Comparison of ENCODE assay signal across 1 cellular context in genomic region chr5:85108471-85108870, GRCh38.
TF ChIP-seq lines count a peak whose summit lies in the region.

No MANE protein-coding gene starts in this region.

TF ChIP-seq in GM23338, 12 proteins besides CTCF, POLR2A, EP300 and RAD21 (continued from another document):
- TF ChIP-seq ZNF462 (CRISPR knock-in tag; IDR thresholded peaks at IDR 0.05), result no peak
- TF ChIP-seq NANOG (IDR thresholded peaks at IDR 0.05; ENCODE audit: borderline replicate concordance), result no peak
- TF ChIP-seq EZH2 (IDR thresholded peaks at IDR 0.05; ENCODE audit: low read depth, unreplicated experiment), result no peak
- no peak for TF ChIP-seq ZNF331 (CRISPR knock-in tag; IDR thresholded peaks at IDR 0.05; ENCODE audit: low read depth)
- no peak for TF ChIP-seq ZNF114 (CRISPR knock-in tag; IDR thresholded peaks at IDR 0.05)
TF ChIP-seq in GM23338: peak in this region for 0.
